23 cellular contexts compared by ENCODE assay signal in genomic region chr10:76129213-76129612, GRCh38.
DNase-seq lines count a peak whose midpoint lies in the region; ATAC-seq and TF ChIP-seq lines count a peak whose summit lies in the region.
"Had no signal": no experiment of that assay in that cellular context is flagged by ENCODE, and none has a peak within 500 bp of the region (broad histone marks: within the 10 kb centered on the region; RNA-seq: fewer than 3 reads in every experiment).

No MANE protein-coding gene starts in this region.

- CTCF ChIA-PET in activated CD8-positive, alpha-beta T cell treated with anti-CD3 and anti-CD28 coated beads for 36 hours (lab: Charles Lee): no interaction called here

- H2AK5ac ChIP-seq in neuronal stem cell (ENCODE audit: low read depth, low read length): peak overlapping the region; percentile 65

- no peak overlapping the region for H3K4me3 ChIP-seq in right cardiac atrium (ENCODE audit: low read length)
- H3K4me3 ChIP-seq in esophagus muscularis mucosa: no peak overlapping the region
- no peak overlapping the region for H3K4me3 ChIP-seq in neuronal stem cell (ENCODE audit: low read length in 2 of 2)
- no peak overlapping the region for H3K4me3 ChIP-seq in upper lobe of right lung
- H3K4me3 ChIP-seq: GM12878, GM23248, HAP-1 had no signal

- H3K4me2 ChIP-seq in neuronal stem cell (ENCODE audit: insufficient read depth, low read length, poor library complexity, severe bottlenecking): no peak overlapping the region

- no peaks in the 10 kb centered on the region for H3K4me1 Mint-ChIP-seq in activated CD8-positive, alpha-beta T cell treated with anti-CD3 and anti-CD28 coated beads for 36 hours (ENCODE audit: low read depth)
- H3K4me1 Mint-ChIP-seq: CD8-positive, alpha-beta memory T cell had no signal

- H3K4me3 Mint-ChIP-seq in activated CD8-positive, alpha-beta T cell treated with anti-CD3 and anti-CD28 coated beads for 36 hours: no peak overlapping the region
- H3K4me3 Mint-ChIP-seq: CD4-positive, CD25-positive, alpha-beta regulatory T cell; CD8-positive, alpha-beta memory T cell had no signal

- no peak overlapping the region for H3K4ac ChIP-seq in neuronal stem cell (ENCODE audit: low read length)

- no peak for DNase-seq in left ventricle myocardium superior
- no peak for DNase-seq in right cardiac atrium
- DNase-seq in esophagus muscularis mucosa (ENCODE audit: extremely low spot score): peak; percentile 70
- no peak for DNase-seq in neuronal stem cell (ENCODE audit: low spot score)
- DNase-seq in upper lobe of right lung: no peak
- no peak for DNase-seq in GM19238 (ENCODE audit: insufficient read length, low spot score)
- DNase-seq in activated CD8-positive, alpha-beta T cell treated with anti-CD3 and anti-CD28 coated beads for 36 hours: no peak
- DNase-seq: ACHN; BE2C; C1 segment of cervical spinal cord; CD4-positive, CD25-positive, alpha-beta regulatory T cell; CD8-positive, alpha-beta memory T cell; COR-L47; DMS 273 treated with DMSO at 0.1 percent for 48 hours; DMS53; DND-41; EL; GM23248; IMR-90 had no signal

- no peak overlapping the region for H3K9ac ChIP-seq in neuronal stem cell (ENCODE audit: low read depth, low read length, poor library complexity)
- H3K9ac ChIP-seq: GM23248 had no signal

- H3K4me1 ChIP-seq in right cardiac atrium (ENCODE audit: control insufficient read depth, insufficient read depth, low read length) (peaks cover 2% of the 10 kb centered on the region), esophagus muscularis mucosa (no peaks in the 10 kb centered on the region), neuronal stem cell (ENCODE audit: control insufficient read depth in 2 of 2, insufficient read depth in 1 of 2, low read depth in 1 of 2, low read length in 2 of 2) (peaks cover 0 to 28% of the 10 kb centered on the region in 2 donors), upper lobe of right lung (peaks cover 11% of the 10 kb centered on the region)
- H3K4me1 ChIP-seq: HAP-1 had no signal

- TF ChIP-seq CTCF in esophagus muscularis mucosa (IDR thresholded peaks at IDR 0.05): no peak
- no peak for TF ChIP-seq CTCF in upper lobe of right lung (IDR thresholded peaks at IDR 0.05)
- no peak for TF ChIP-seq CTCF in activated CD8-positive, alpha-beta T cell treated with anti-CD3 and anti-CD28 coated beads for 36 hours (IDR thresholded peaks at IDR 0.05)

- no peak overlapping the region for H3K23ac ChIP-seq in neuronal stem cell (ENCODE audit: low read depth, low read length, poor library complexity)

- no peak overlapping the region for H3K14ac ChIP-seq in neuronal stem cell (ENCODE audit: low read length)

- intact Hi-C loops in left ventricle myocardium superior (cut with micrococcal nuclease) (no loop called here), right cardiac atrium (cut with DNase I) (no loop called here), esophagus muscularis mucosa (cut with DNase I) (no loop called here), upper lobe of right lung (cut with DNase I) (no loop called here)
- intact Hi-C loops in activated CD8-positive, alpha-beta T cell treated with anti-CD3 and anti-CD28 coated beads for 36 hours (cut with micrococcal nuclease): no loop called here

- no peak overlapping the region for H3K27ac Mint-ChIP-seq in activated CD8-positive, alpha-beta T cell treated with anti-CD3 and anti-CD28 coated beads for 36 hours
- H3K27ac Mint-ChIP-seq: CD8-positive, alpha-beta memory T cell had no signal

- no peak for TF ChIP-seq POLR2A in esophagus muscularis mucosa (IDR thresholded peaks at IDR 0.05; ENCODE audit: low read depth)

- H4K8ac ChIP-seq in neuronal stem cell (ENCODE audit: low read depth, low read length): no peak overlapping the region

- no peaks in the 10 kb centered on the region for H3K79me1 ChIP-seq in neuronal stem cell (ENCODE audit: low read depth, low read length)

- no peak overlapping the region for H2BK120ac ChIP-seq in neuronal stem cell (ENCODE audit: low read depth, low read length)

- TF ChIP-seq EP300 in esophagus muscularis mucosa (IDR thresholded peaks at IDR 0.05): no peak

- H3K27ac ChIP-seq in right cardiac atrium (ENCODE audit: low read length) (no peak overlapping the region), esophagus muscularis mucosa (replicated peaks in 1 of 4) (no peak overlapping the region), neuronal stem cell (replicated peaks; ENCODE audit: low read length) (no peak overlapping the region), upper lobe of right lung (peak overlapping the region; percentile 51)
- H3K27ac ChIP-seq: GM23248, HL-60 had no signal

- peak overlapping the region; percentile 22 for H2BK15ac ChIP-seq in neuronal stem cell (ENCODE audit: low read length)

- no peaks in the 10 kb centered on the region for H3K27me3 ChIP-seq in right cardiac atrium (ENCODE audit: control insufficient read depth, insufficient read depth)
- H3K27me3 ChIP-seq in esophagus muscularis mucosa: no peaks in the 10 kb centered on the region
- H3K27me3 ChIP-seq in neuronal stem cell (ENCODE audit: control insufficient read depth in 3 of 3, insufficient read depth in 3 of 3, low read depth in 1 of 3, low read length in 3 of 3): peaks cover 0 to 15% (median 0%) of the 10 kb centered on the region in 3 experiments
- no peaks in the 10 kb centered on the region for H3K27me3 ChIP-seq in upper lobe of right lung
- H3K27me3 ChIP-seq: BE2C had no signal

- H3K9me3 Mint-ChIP-seq in activated CD8-positive, alpha-beta T cell treated with anti-CD3 and anti-CD28 coated beads for 36 hours: no peaks in the 10 kb centered on the region

- H2AFZ ChIP-seq in neuronal stem cell (ENCODE audit: low read length): no peak overlapping the region
- H2AFZ ChIP-seq: GM23248 had no signal

- no peak overlapping the region for H2BK12ac ChIP-seq in neuronal stem cell (ENCODE audit: low read length)

- H4K91ac ChIP-seq in neuronal stem cell (ENCODE audit: low read depth, low read length, poor library complexity): no peak overlapping the region

- H3K36me3 ChIP-seq in esophagus muscularis mucosa (no peaks in the 10 kb centered on the region), neuronal stem cell (replicated peaks in 1 of 2; ENCODE audit: control insufficient read depth in 2 of 2, insufficient read depth in 2 of 2, low read length in 2 of 2) (no peaks in the 10 kb centered on the region), upper lobe of right lung (no peaks in the 10 kb centered on the region)
- H3K36me3 ChIP-seq: BE2C, HAP-1 had no signal

- no peaks in the 10 kb centered on the region for H3K27me3 Mint-ChIP-seq in activated CD8-positive, alpha-beta T cell treated with anti-CD3 and anti-CD28 coated beads for 36 hours
- H3K27me3 Mint-ChIP-seq: CD4-positive, CD25-positive, alpha-beta regulatory T cell; CD8-positive, alpha-beta memory T cell had no signal

- POLR2A ChIA-PET in activated CD8-positive, alpha-beta T cell treated with anti-CD3 and anti-CD28 coated beads for 36 hours (lab: Charles Lee): no interaction called here

- H3K18ac ChIP-seq in neuronal stem cell (ENCODE audit: low read length): peak overlapping the region; percentile 2

- H2BK5ac ChIP-seq in neuronal stem cell (ENCODE audit: low read length): no peak overlapping the region

- no peaks in the 10 kb centered on the region for H3K36me3 Mint-ChIP-seq in activated CD8-positive, alpha-beta T cell treated with anti-CD3 and anti-CD28 coated beads for 36 hours (ENCODE audit: low read depth)
- H3K36me3 Mint-ChIP-seq: CD4-positive, CD25-positive, alpha-beta regulatory T cell; CD8-positive, alpha-beta memory T cell had no signal

- whole genome bisulfite sequencing in right cardiac atrium: 77% methylated on average over 2 of the region's 2 CpGs
- 94% methylated on average over 2 of the region's 2 CpGs for WGBS in esophagus muscularis mucosa
- no CpG with 5 or more reads among the region's 2 CpGs for WGBS in neuronal stem cell (ENCODE audit: extremely low coverage in 2 of 2, insufficient read length in 2 of 2, insufficient replicate concordance in 1 of 2), 2 donors

- no peaks in the 10 kb centered on the region for H3K9me3 ChIP-seq in right cardiac atrium (ENCODE audit: control insufficient read depth, low read length)
- no peaks in the 10 kb centered on the region for H3K9me3 ChIP-seq in esophagus muscularis mucosa
- no peaks in the 10 kb centered on the region for H3K9me3 ChIP-seq in neuronal stem cell (replicated peaks in 1 of 2; ENCODE audit: control insufficient read depth in 2 of 2, insufficient read depth in 1 of 2, low read depth in 1 of 2, low read length in 2 of 2)
- H3K9me3 ChIP-seq in upper lobe of right lung: no peaks in the 10 kb centered on the region
- H3K9me3 ChIP-seq: BE2C, HAP-1 had no signal

- ATAC-seq in left ventricle myocardium superior: peak; percentile 63
- no peak for ATAC-seq in right cardiac atrium
- ATAC-seq in upper lobe of right lung: no peak
- ATAC-seq in HG02840 (IDR thresholded peaks at IDR 0.05; ENCODE audit: low FRiP score, unreplicated experiment): no peak
- ATAC-seq in activated CD8-positive, alpha-beta T cell treated with anti-CD3 and anti-CD28 coated beads for 36 hours: no peak
- ATAC-seq: GM12878 had no signal
